4 cellular contexts compared by ENCODE assay signal in genomic region chr5:137502632-137503031, GRCh38. TPM values are rescaled to one million over a fixed set of nuclear protein-coding genes. Genes with fewer than 3 reads are reported as not detected.
"Had no signal": no experiment of that assay in that cellular context is flagged by ENCODE, and none has a peak within 500 bp of the region (broad histone marks: within the 10 kb centered on the region; RNA-seq: fewer than 3 reads in every experiment).

No MANE protein-coding gene starts in this region.

- DNase-seq: GDM1, GF-D8 had no signal

- H3K4me3 ChIP-seq: GM12878 had no signal

RNA-seq across cellular contexts. Expression of gene SPOCK1, which starts 3.5 kb away (rescaled TPM):
- total RNA-seq: G401 had no signal
